Comparison of ENCODE assay signal across 1 cellular context in genomic region chr2:55232863-55233657, GRCh38.
TF ChIP-seq lines count a peak whose summit lies in the region.

No MANE protein-coding gene starts in this region.

TF ChIP-seq in HepG2, 621 proteins besides CTCF, POLR2A, EP300 and RAD21 (continued from another document and continues in another):
- no peak for TF ChIP-seq TIGD3 (CRISPR knock-in tag; IDR thresholded peaks at IDR 0.05; ENCODE audit: borderline replicate concordance)
- TF ChIP-seq TRAFD1 (CRISPR knock-in tag; IDR thresholded peaks at IDR 0.05; ENCODE audit: borderline replicate concordance) = no peak
- TF ChIP-seq ZNF652 (CRISPR knock-in tag; IDR thresholded peaks at IDR 0.05; ENCODE audit: borderline replicate concordance, low read depth) = no peak
- TF ChIP-seq MXD1 (CRISPR knock-in tag; IDR thresholded peaks at IDR 0.05) = peak; percentile 48; the same call in 1 of the 2 replicates
- TF ChIP-seq ZNF639 (CRISPR knock-in tag; conservative IDR thresholded peaks at IDR 0.05) = no peak
- TF ChIP-seq MYPOP (CRISPR knock-in tag; IDR thresholded peaks at IDR 0.05) = no peak
- no peak for TF ChIP-seq MIER2 (CRISPR knock-in tag; IDR thresholded peaks at IDR 0.05)
- TF ChIP-seq ZNF558 (CRISPR knock-in tag; IDR thresholded peaks at IDR 0.05; ENCODE audit: borderline replicate concordance) = no peak
- TF ChIP-seq FOSL1 (CRISPR knock-in tag; IDR thresholded peaks at IDR 0.05; ENCODE audit: borderline replicate concordance) = 0 out of 2 replicates have a peak, but pooled peaks have one; percentile 49
- TF ChIP-seq KAT7 (CRISPR knock-in tag; IDR thresholded peaks at IDR 0.05; ENCODE audit: borderline replicate concordance) = peak; percentile 6; the same call in 1 of the 2 replicates
- TF ChIP-seq ZNF343 (CRISPR knock-in tag; IDR thresholded peaks at IDR 0.05) = peak; percentile 94
- TF ChIP-seq ZNF224 (CRISPR knock-in tag; IDR thresholded peaks at IDR 0.05) = no peak; the same call in 1 of the 2 replicates
- TF ChIP-seq ZNF879 (CRISPR knock-in tag; IDR thresholded peaks at IDR 0.05) = peak; percentile 65
- TF ChIP-seq ESRRA (CRISPR knock-in tag; IDR thresholded peaks at IDR 0.05; ENCODE audit: low read depth) = no peak; the same call in 1 of the 2 replicates
- TF ChIP-seq IRF9 (CRISPR knock-in tag; IDR thresholded peaks at IDR 0.05; ENCODE audit: borderline replicate concordance) = no peak
- 0 out of 2 replicates have a peak, but pooled peaks have one; percentile 65 for TF ChIP-seq IRF1 (CRISPR knock-in tag; IDR thresholded peaks at IDR 0.05; ENCODE audit: low read depth)
- no peak for TF ChIP-seq TRIM22 (IDR thresholded peaks at IDR 0.05)
- no peak for TF ChIP-seq SKIL (CRISPR knock-in tag; IDR thresholded peaks at IDR 0.05; ENCODE audit: borderline replicate concordance)
- no peak for TF ChIP-seq TFAP4 (IDR thresholded peaks at IDR 0.05; ENCODE audit: borderline replicate concordance, low read depth)
- TF ChIP-seq HNF1A (IDR thresholded peaks at IDR 0.05; ENCODE audit: low read depth) = no peak
- peak; percentile 41; the same call in 1 of the 2 replicates for TF ChIP-seq HNF1A (CRISPR knock-in tag; IDR thresholded peaks at IDR 0.05; ENCODE audit: borderline replicate concordance)
- no peak for TF ChIP-seq SMAD3 (CRISPR knock-in tag; IDR thresholded peaks at IDR 0.05)
- peak; percentile 1; the same call in 1 of the 2 replicates for TF ChIP-seq FOXO1 (CRISPR knock-in tag; IDR thresholded peaks at IDR 0.05)
- no peak for TF ChIP-seq HIC2 (CRISPR knock-in tag; IDR thresholded peaks at IDR 0.05; ENCODE audit: low read depth)
- TF ChIP-seq ZNF678 (CRISPR knock-in tag; IDR thresholded peaks at IDR 0.05) = peak; percentile 85; the same call in 1 of the 2 replicates
- TF ChIP-seq SRSF9 (IDR thresholded peaks at IDR 0.05; ENCODE audit: borderline replicate concordance, insufficient read depth, low read depth, low read length, poor library complexity, severe bottlenecking) = no peak
- TF ChIP-seq ZNF18 (CRISPR knock-in tag; IDR thresholded peaks at IDR 0.05; ENCODE audit: insufficient replicate concordance) = peak; percentile 94
- peak; percentile 78; the same call in 1 of the 2 replicates for TF ChIP-seq RARG (CRISPR knock-in tag; IDR thresholded peaks at IDR 0.05; ENCODE audit: low read depth)
- no peak for TF ChIP-seq THYN1 (CRISPR knock-in tag; IDR thresholded peaks at IDR 0.05; ENCODE audit: borderline replicate concordance, low read depth)
- 0 out of 2 replicates have a peak, but pooled peaks have one; percentile 11 for TF ChIP-seq ZFP36L2 (CRISPR knock-in tag; IDR thresholded peaks at IDR 0.05)
- TF ChIP-seq MYC (CRISPR knock-in tag; IDR thresholded peaks at IDR 0.05; ENCODE audit: borderline replicate concordance) = peak; percentile 68; the same call in 1 of the 2 replicates
- no peak for TF ChIP-seq ZNF496 (CRISPR knock-in tag; IDR thresholded peaks at IDR 0.05; ENCODE audit: insufficient replicate concordance)
- TF ChIP-seq ZNF576 (CRISPR knock-in tag; IDR thresholded peaks at IDR 0.05) = no peak
- TF ChIP-seq ZNF556 (CRISPR knock-in tag; IDR thresholded peaks at IDR 0.05; ENCODE audit: borderline replicate concordance) = peak; percentile 63; the same call in 1 of the 2 replicates
